ENCODE assay signal across 14 cellular contexts in genomic region chr1:150528997-150529396, GRCh38. TPM values are rescaled to one million over a fixed set of nuclear protein-coding genes. Genes with fewer than 3 reads are reported as not detected.
A peak's percentile ranks its signal among the peaks of the same experiment; 100 is the strongest.
DNase-seq lines count a peak whose midpoint lies in the region; ATAC-seq and TF ChIP-seq lines count a peak whose summit lies in the region.
"Had no signal": no experiment of that assay in that cellular context is flagged by ENCODE, and none has a peak within 500 bp of the region (broad histone marks: within the 10 kb centered on the region; RNA-seq: fewer than 3 reads in every experiment).

No MANE protein-coding gene starts in this region.

- no peak for TF ChIP-seq POLR2A in breast epithelium (IDR thresholded peaks at IDR 0.05)
- no peak for TF ChIP-seq POLR2A in vagina (IDR thresholded peaks at IDR 0.05)

- H3K9me3 ChIP-seq in breast epithelium (no peaks in the 10 kb centered on the region), colonic mucosa (no peaks in the 10 kb centered on the region), vagina (no peaks in the 10 kb centered on the region)
- H3K9me3 ChIP-seq: SJSA1 had no signal

- H3K27ac Mint-ChIP-seq in MCF 10A (ENCODE audit: low read depth, unreplicated experiment) = no peak overlapping the region
- H3K27ac Mint-ChIP-seq: activated T-helper 2 cell treated with anti-CD3 and anti-CD28 coated beads, Interferon-gamma antibody, Interleukin-2, Interleukin-4, amounts not matched to agents 10 μg/mL and 5 μg/mL and 100 μg/mL, durations not matched to agents 14 hours and 24 hours and 36 hours had no signal

- ATAC-seq in left lobe of liver (peak; percentile 17), GM18870 (IDR thresholded peaks at IDR 0.05; ENCODE audit: unreplicated experiment) (no peak)
- ATAC-seq in activated CD4-positive, CD25-positive, alpha-beta regulatory T cell treated with anti-CD3 and anti-CD28 coated beads, Interleukin-2, amount 50 U/mL, for 24 hours = no peak

- peak overlapping the region in 1 of 2 donors; percentile 73 for H3K9ac ChIP-seq in colonic mucosa (ENCODE audit: low read depth in 2 of 2, low read length in 2 of 2)

- no peak overlapping the region for H3K27ac ChIP-seq in breast epithelium
- H3K27ac ChIP-seq in colonic mucosa = peak overlapping the region; percentile 59
- H3K27ac ChIP-seq in vagina = peak overlapping the region; percentile 36
- H3K27ac ChIP-seq: SJSA1 had no signal

- H3K4me3 ChIP-seq in breast epithelium (no peak overlapping the region), colonic mucosa (no peak overlapping the region), vagina (no peak overlapping the region)
- H3K4me3 ChIP-seq: SJSA1 had no signal

- no peaks in the 10 kb centered on the region for H3K36me3 Mint-ChIP-seq in MCF 10A (ENCODE audit: insufficient read depth, unreplicated experiment)

- no peaks in the 10 kb centered on the region for H3K9me3 Mint-ChIP-seq in MCF 10A (ENCODE audit: unreplicated experiment)
- H3K9me3 Mint-ChIP-seq: activated T-helper 2 cell treated with anti-CD3 and anti-CD28 coated beads, Interferon-gamma antibody, Interleukin-2, Interleukin-4, amounts not matched to agents 10 μg/mL and 5 μg/mL and 100 μg/mL, durations not matched to agents 14 hours and 24 hours and 36 hours had no signal

- H3K27me3 ChIP-seq in breast epithelium (no peaks in the 10 kb centered on the region), colonic mucosa (no peaks in the 10 kb centered on the region), vagina (no peaks in the 10 kb centered on the region)
- H3K27me3 ChIP-seq: SJSA1 had no signal

- TF ChIP-seq CTCF in MCF 10A (IDR thresholded peaks at IDR 0.05; ENCODE audit: unreplicated experiment) (no peak), breast epithelium (IDR thresholded peaks at IDR 0.05) (no peak), colonic mucosa (IDR thresholded peaks at IDR 0.05) (no peak), vagina (IDR thresholded peaks at IDR 0.05) (no peak)

- DNase-seq in MCF 10A (ENCODE audit: unreplicated experiment) (peak; percentile 25), breast epithelium (ENCODE audit: low spot score in 2 of 2) (no peak), colonic mucosa (no peak), left lobe of liver (ENCODE audit: low spot score) (no peak), vagina (ENCODE audit: extremely low spot score in 2 of 2) (no peak), SKM-1 (lab: John Stamatoyannopoulos, UW; ENCODE audit: unreplicated experiment) (no peak)
- DNase-seq: activated CD4-positive, CD25-positive, alpha-beta regulatory T cell treated with anti-CD3 and anti-CD28 coated beads, Interleukin-2, amount 50 U/mL, for 72 hours; DMS79; effector memory CD4-positive, alpha-beta T cell had no signal

- CTCF ChIA-PET in MCF 10A (lab: Yijun Ruan, JAX) = interaction anchor here (0.6 to 0.9 kb wide), 4 partner anchors 9 to 436 kb away, joined by 3 to 6 read pairs (median 3); no protein-coding TSS in a partner anchor

- no peak overlapping the region for H3K4me3 Mint-ChIP-seq in MCF 10A (ENCODE audit: unreplicated experiment)

- H3K27me3 Mint-ChIP-seq in MCF 10A (ENCODE audit: insufficient read depth, unreplicated experiment) = no peaks in the 10 kb centered on the region

- H3K36me3 ChIP-seq in breast epithelium = no peaks in the 10 kb centered on the region
- no peaks in the 10 kb centered on the region for H3K36me3 ChIP-seq in colonic mucosa
- no peaks in the 10 kb centered on the region for H3K36me3 ChIP-seq in vagina
- H3K36me3 ChIP-seq: SJSA1 had no signal

- H3K4me1 Mint-ChIP-seq in MCF 10A (ENCODE audit: insufficient read depth, unreplicated experiment) = peaks cover 13% of the 10 kb centered on the region

- POLR2A ChIA-PET in MCF 10A (lab: Yijun Ruan, JAX) = interaction anchor here (1.2 to 2.6 kb wide), 5 partner anchors 12 to 99 kb away, joined by 4 to 17 read pairs (median 7); partner anchors contain the start of genes FALEC and TARS2

- no TSS peak for BruUV-seq in MCF 10A (replicated peaks; lab: Mats Ljungman, UMichigan)

- no peaks in the 10 kb centered on the region for H3K4me1 ChIP-seq in breast epithelium
- peaks cover 6% of the 10 kb centered on the region for H3K4me1 ChIP-seq in colonic mucosa
- H3K4me1 ChIP-seq in vagina = peaks cover 34% of the 10 kb centered on the region

- intact Hi-C loops in MCF 10A (cut with micrococcal nuclease) = no loop called here
- intact Hi-C loops in breast epithelium (cut with DNase I; ENCODE audit: low total_unique reads) = no loop called here
- intact Hi-C loops in colonic mucosa (cut with DNase I) = no loop called here
- intact Hi-C loops in vagina (cut with DNase I) = no loop called here

RNA-seq across cellular contexts. Expression of gene FALEC, which starts 13.4 kb away (rescaled TPM):
- total RNA-seq in MCF 10A (2022) = not detected in 2 replicates
- 1 to 10 TPM in 1 of 3 donors, not detected in 2; 2.2 TPM for total RNA-seq in breast epithelium
- not detected for total RNA-seq in colonic mucosa
- 0.35 TPM for total RNA-seq in left lobe of liver
- total RNA-seq in vagina = not detected
- total RNA-seq: SJSA1, ureter had no signal

RNA-seq across cellular contexts. Expression of gene ADAMTSL4, which starts 20.2 kb away (rescaled TPM):
- total RNA-seq in MCF 10A (2022) (9.6 and 13.3 TPM in 2 replicates), breast epithelium (10 to 100 TPM; 11.3 to 31.8 (median 30.2) TPM), colonic mucosa (1 to 10 TPM; 4.9 to 6.3 TPM), left lobe of liver (38.5 TPM), vagina (64.6 TPM)

RNA-seq across cellular contexts. Expression of gene ECM1, which starts 21.1 kb away (rescaled TPM):
- total RNA-seq in MCF 10A (2022) = 1.7 and 3.2 TPM in 2 replicates
- total RNA-seq in breast epithelium = 10 to 100 TPM in 2 of 3 donors, 1 to 10 TPM in 1; 4.0 to 53.3 (median 10.2) TPM
- total RNA-seq in colonic mucosa = 10 to 100 TPM in 1 of 2 donors, 1 to 10 TPM in 1; 6.3 to 10.5 TPM
- total RNA-seq in left lobe of liver = 15.3 TPM
- total RNA-seq in vagina = 130 TPM

RNA-seq across cellular contexts. Expression of gene TARS2, which starts 41.8 kb away (rescaled TPM):
- total RNA-seq in MCF 10A (2022) (43.1 and 65.3 TPM in 2 replicates), breast epithelium (10 to 100 TPM; 12.1 to 21.4 (median 19.9) TPM), colonic mucosa (10 to 100 TPM; 19.1 to 30.4 TPM), left lobe of liver (22.7 TPM), vagina (17.4 TPM)

RNA-seq across cellular contexts. Expression of gene MCL1, which starts 50.4 kb away (rescaled TPM):
- total RNA-seq in MCF 10A (2022) (497 and 624 TPM in 2 replicates), breast epithelium (100 to 1,000 TPM; 257 to 535 (median 333) TPM), colonic mucosa (100 to 1,000 TPM; 151 to 285 TPM), left lobe of liver (103 TPM), vagina (181 TPM)

Comparison
In these comparisons a context has a peak if more than half of its experiments do, and no peak if none do; other contexts are left out.
1. H3K27ac ChIP-seq: peak in colonic mucosa (single experiment) and vagina (single experiment); none in breast epithelium (0 of 2).